In genomic region chr6:94813806-94814205, GRCh38 we compare ENCODE assay signal across 24 cellular contexts.
"Had no signal": no experiment of that assay in that cellular context is flagged by ENCODE, and none has a peak within 500 bp of the region (broad histone marks: within the 10 kb centered on the region; RNA-seq: fewer than 3 reads in every experiment).

No MANE protein-coding gene starts in this region.

- H3K27me3 Mint-ChIP-seq: activated naive CD8-positive, alpha-beta T cell treated with anti-CD3 and anti-CD28 coated beads, Interleukin-2, amount 10 ng/mL, durations not matched to agents 7 days and 5 days; progenitor cell of endocrine pancreas had no signal

- H3K27me3 ChIP-seq: upper lobe of right lung had no signal

- H3K36me3 Mint-ChIP-seq: activated naive CD8-positive, alpha-beta T cell treated with anti-CD3 and anti-CD28 coated beads, Interleukin-2, amount 10 ng/mL, durations not matched to agents 7 days and 5 days; immature natural killer cell; mesothelial cell of epicardium; natural killer cell had no signal

- H3K4me1 Mint-ChIP-seq: activated naive CD8-positive, alpha-beta T cell treated with anti-CD3 and anti-CD28 coated beads, Interleukin-2, amount 10 ng/mL, durations not matched to agents 7 days and 5 days; immature natural killer cell; mesothelial cell of epicardium; natural killer cell had no signal

- H3K36me3 ChIP-seq: left ventricle myocardium inferior, thoracic aorta, upper lobe of right lung had no signal

- H3K9me3 ChIP-seq: left ventricle myocardium inferior, thoracic aorta, upper lobe of right lung had no signal

- H3K27ac ChIP-seq: left ventricle myocardium inferior, thoracic aorta, upper lobe of right lung had no signal

- H3K4me1 ChIP-seq: left ventricle myocardium inferior, upper lobe of right lung had no signal

- ATAC-seq: natural killer cell, upper lobe of right lung had no signal

- H3K4me3 Mint-ChIP-seq: activated naive CD4-positive, alpha-beta T cell treated with anti-CD3 and anti-CD28 coated beads for 36 hours; activated naive CD8-positive, alpha-beta T cell treated with anti-CD3 and anti-CD28 coated beads, Interleukin-2, amount 10 ng/mL, durations not matched to agents 7 days and 5 days; immature natural killer cell; mesothelial cell of epicardium; natural killer cell; T-helper 1 cell treated with Interleukin-12 subunit alpha and Interleukin-12 subunit beta and Interleukin-4 antibody, amounts not matched to agents 30 μg/mL and 1 μg/mL, for 36 hours had no signal

- H3K27ac Mint-ChIP-seq: activated naive CD4-positive, alpha-beta T cell treated with anti-CD3 and anti-CD28 coated beads for 36 hours; activated naive CD8-positive, alpha-beta T cell treated with anti-CD3 and anti-CD28 coated beads, Interleukin-2, amount 10 ng/mL, durations not matched to agents 7 days and 5 days; immature natural killer cell; mesothelial cell of epicardium; natural killer cell; progenitor cell of endocrine pancreas; T-helper 1 cell treated with Interleukin-12 subunit alpha and Interleukin-12 subunit beta and Interleukin-4 antibody, amounts not matched to agents 30 μg/mL and 1 μg/mL, for 36 hours had no signal

- DNase-seq: activated CD4-positive, alpha-beta T cell treated with anti-CD3 and anti-CD28 coated beads for 4 hours; activated CD4-positive, alpha-beta T cell treated with anti-CD3 and anti-CD28 coated beads, Interleukin-2, amount 50 U/mL, for 48 hours; activated CD4-positive, CD25-positive, alpha-beta regulatory T cell; activated CD8-positive, alpha-beta memory T cell treated with anti-CD3 and anti-CD28 coated beads, Interleukin-2, amount 50 U/mL, for 48 hours; activated effector memory CD4-positive, alpha-beta T cell treated with Interleukin-2 at 50 U/mL for 16 hours; activated naive CD4-positive, alpha-beta T cell treated with anti-CD3 and anti-CD28 coated beads for 36 hours; activated naive CD8-positive, alpha-beta T cell treated with anti-CD3 and anti-CD28 coated beads, Interleukin-2, amount 10 ng/mL, durations not matched to agents 7 days and 5 days; activated T-cell treated with anti-CD3 and anti-CD28 coated beads, Interleukin-2, amount 50 U/mL, for 48 hours; amniotic stem cell; cerebellar nuclear complex; cortex of kidney; immature natural killer cell; kidney glomerular epithelial cell; left ventricle myocardium inferior; natural killer cell; retina; stimulated activated CD4-positive, alpha-beta T cell treated with anti-CD3 and anti-CD28 coated beads, Interleukin-2, amount 100 ng/mL, for 48 hours; stimulated activated naive CD4-positive, alpha-beta T cell; T1000; upper lobe of right lung had no signal

- H3K4me3 ChIP-seq: left ventricle myocardium inferior, thoracic aorta, upper lobe of right lung had no signal
